ENCODE assay signal across 8 cellular contexts in the genomic region with DNA sequence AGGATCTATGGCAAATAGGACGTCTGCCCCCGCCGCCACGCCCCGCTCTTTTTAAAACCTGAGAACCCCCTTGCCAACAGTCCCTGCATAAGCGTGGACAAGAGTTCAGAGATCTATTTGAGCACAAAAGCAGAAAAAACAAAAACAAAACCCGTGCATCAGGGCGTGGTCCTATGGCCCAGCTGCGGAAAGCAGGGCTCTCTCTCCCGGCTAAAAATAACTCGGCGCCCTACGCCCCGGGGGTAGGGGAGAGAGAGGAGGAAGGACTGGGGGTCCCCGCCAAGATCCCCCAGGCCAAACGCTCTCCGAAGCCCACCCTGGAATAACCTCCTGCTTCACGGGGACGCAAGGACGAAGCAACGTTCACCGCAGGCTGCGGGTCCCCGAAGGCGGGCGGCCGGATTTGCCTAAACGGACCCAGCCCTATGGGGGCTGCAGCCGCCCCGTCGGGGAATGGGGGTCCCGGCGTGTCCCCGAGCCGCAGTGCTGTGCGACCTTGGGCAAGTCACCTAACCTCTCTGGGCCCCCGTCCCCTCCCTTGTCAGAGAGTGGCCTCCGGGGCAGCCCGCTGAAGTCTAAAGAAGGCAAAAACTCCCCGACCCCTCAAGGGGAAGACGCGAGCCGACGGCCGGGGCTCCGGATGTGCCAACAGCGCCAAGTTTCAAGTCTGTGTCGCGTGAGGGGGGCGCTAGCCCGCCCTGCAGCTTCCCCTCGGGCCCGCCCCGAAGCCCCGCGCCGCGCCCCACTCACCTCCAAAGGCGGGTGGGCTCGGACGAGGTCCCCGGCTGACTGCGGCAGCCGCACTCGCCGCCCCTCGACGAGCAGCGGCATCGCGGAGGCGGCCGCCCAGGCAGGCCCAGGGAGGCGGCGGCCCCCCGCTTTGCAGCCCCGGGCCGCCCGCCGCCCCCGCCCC. TPM values are rescaled to one million over a fixed set of nuclear protein-coding genes. Genes with fewer than 3 reads are reported as not detected.
DNase-seq lines count a peak whose midpoint lies in the region; ATAC-seq, FAIRE-seq and TF ChIP-seq lines count a peak whose summit lies in the region.

No MANE protein-coding gene starts in this region.

- H3K9me2 ChIP-seq in hepatocyte (replicated peaks; ENCODE audit: insufficient read depth), result no peaks in the 10 kb centered on the region

- TF ChIP-seq CTCF in 22Rv1 (IDR thresholded peaks at IDR 0.05) (peak; percentile 16; the same call in 1 of the 2 replicates), hepatocyte (IDR thresholded peaks at IDR 0.05; ENCODE audit: poor library complexity) (peak; percentile 24)

- H3K27ac Mint-ChIP-seq in activated naive CD4-positive, alpha-beta T cell treated with anti-CD3 and anti-CD28 coated beads, Interleukin-2, amount 10 ng/mL, durations not matched to agents 7 days and 5 days, result peak overlapping the region; percentile 88

- no peaks in the 10 kb centered on the region for H3K9me3 Mint-ChIP-seq in activated naive CD4-positive, alpha-beta T cell treated with anti-CD3 and anti-CD28 coated beads, Interleukin-2, amount 10 ng/mL, durations not matched to agents 7 days and 5 days

- H3K4me3 ChIP-seq in hepatocyte (peak overlapping the region; percentile 97), skeletal muscle tissue (ENCODE audit: low read length in 3 of 3) (peak overlapping the region; percentile 78 to 86 (median 83))

- no peaks in the 10 kb centered on the region for H3K36me3 ChIP-seq in hepatocyte (replicated peaks; ENCODE audit: insufficient read depth, low read depth)
- peaks cover 8 to 11% (median 11%) of the 10 kb centered on the region in 3 donors for H3K36me3 ChIP-seq in skeletal muscle tissue (ENCODE audit: control insufficient read depth in 3 of 3, insufficient read depth in 3 of 3, low read length in 3 of 3)

- peaks cover 23% of the 10 kb centered on the region for H3K4me1 Mint-ChIP-seq in activated naive CD4-positive, alpha-beta T cell treated with anti-CD3 and anti-CD28 coated beads, Interleukin-2, amount 10 ng/mL, durations not matched to agents 7 days and 5 days

- no peak overlapping the region for H3K27ac ChIP-seq in 22Rv1
- peak overlapping the region; percentile 26 for H3K27ac ChIP-seq in hepatocyte
- peak overlapping the region; percentile 72 for H3K27ac ChIP-seq in skeletal muscle tissue (ENCODE audit: low read depth, low read length)

- H2AFZ ChIP-seq in hepatocyte, result peak overlapping the region; percentile 92

- no peak for FAIRE-seq in GM12891 (lab: Jason Lieb, UNC)

- H3K79me2 ChIP-seq in hepatocyte, result peaks cover 29% of the 10 kb centered on the region

- WGBS in hepatocyte (ENCODE audit: low lambda C conversion rate, missing lambda C conversion rate), result 5% methylated on average over 45 of the region's 81 CpGs

- H3K9ac ChIP-seq in skeletal muscle tissue (ENCODE audit: low read depth in 1 of 3, low read length in 3 of 3), result peak overlapping the region; percentile 79 to 88 (median 85)

- peak; percentile 54 for ATAC-seq in HG02623 (IDR thresholded peaks at IDR 0.05; ENCODE audit: unreplicated experiment)

- peaks cover 11% of the 10 kb centered on the region for H3K36me3 Mint-ChIP-seq in activated naive CD4-positive, alpha-beta T cell treated with anti-CD3 and anti-CD28 coated beads, Interleukin-2, amount 10 ng/mL, durations not matched to agents 7 days and 5 days

- peaks cover 6% of the 10 kb centered on the region for H3K4me1 ChIP-seq in hepatocyte (ENCODE audit: insufficient read depth)
- H3K4me1 ChIP-seq in skeletal muscle tissue (ENCODE audit: control insufficient read depth in 3 of 3, insufficient read depth in 3 of 3, low read length in 3 of 3), result peaks cover 5 to 12% (median 8%) of the 10 kb centered on the region in 3 donors

- H3K27me3 Mint-ChIP-seq in activated naive CD4-positive, alpha-beta T cell treated with anti-CD3 and anti-CD28 coated beads, Interleukin-2, amount 10 ng/mL, durations not matched to agents 7 days and 5 days, result no peaks in the 10 kb centered on the region

- CTCF ChIA-PET in activated naive CD4-positive, alpha-beta T cell treated with anti-CD3 and anti-CD28 coated beads, Interleukin-2, amount 10 ng/mL, durations not matched to agents 7 days and 5 days (lab: Charles Lee), result interaction anchor here (0.6 kb wide), 1 partner anchor 950 kb away, joined by 3 read pairs; no protein-coding TSS in a partner anchor

- peak overlapping the region; percentile 97 for H3K4me2 ChIP-seq in hepatocyte

- no peak for TF ChIP-seq POLR2A in GM12891 (IDR thresholded peaks at IDR 0.05; ENCODE audit: low read depth, low read length)

- DNase-seq in GM12891 (ENCODE audit: insufficient read length, low spot score) (peak; percentile 66), NCI-H2171 treated with DMSO at 0.1 percent for 48 hours (lab: John Stamatoyannopoulos, UW) (peak; percentile 55), hepatocyte (ENCODE audit: low spot score) (peak; percentile 18), T1000 (lab: John Stamatoyannopoulos, UW) (no peak)
- peak; percentile 82 for DNase-seq in activated naive CD4-positive, alpha-beta T cell treated with anti-CD3 and anti-CD28 coated beads, Interleukin-2, amount 10 ng/mL, durations not matched to agents 7 days and 5 days

- peak overlapping the region; percentile 91 for H3K4me3 Mint-ChIP-seq in activated naive CD4-positive, alpha-beta T cell treated with anti-CD3 and anti-CD28 coated beads, Interleukin-2, amount 10 ng/mL, durations not matched to agents 7 days and 5 days

- H4K20me1 ChIP-seq in hepatocyte (ENCODE audit: insufficient read depth, poor library complexity, severe bottlenecking), result no peaks in the 10 kb centered on the region

- H3K27me3 ChIP-seq in hepatocyte (no peaks in the 10 kb centered on the region), skeletal muscle tissue (ENCODE audit: control insufficient read depth in 3 of 3, insufficient read depth in 3 of 3, low read length in 3 of 3) (no peaks in the 10 kb centered on the region)

- no peaks in the 10 kb centered on the region for H3K9me3 ChIP-seq in hepatocyte (ENCODE audit: low read depth)
- H3K9me3 ChIP-seq in skeletal muscle tissue (ENCODE audit: control insufficient read depth in 3 of 3, low read length in 3 of 3), result no peaks in the 10 kb centered on the region

TF ChIP-seq in GM12891, 5 proteins besides CTCF, POLR2A, EP300 and RAD21:
- TF ChIP-seq SPI1 (IDR thresholded peaks at IDR 0.05; ENCODE audit: low read depth, low read length) (no peak), POLR2AphosphoS5 (IDR thresholded peaks at IDR 0.05; ENCODE audit: low read depth, low read length) (no peak), PAX5 (IDR thresholded peaks at IDR 0.05; ENCODE audit: insufficient read depth, low read length, severe bottlenecking) (no peak), TAF1 (IDR thresholded peaks at IDR 0.05; ENCODE audit: low read depth, low read length) (no peak; the same call in 1 of the 2 replicates), POU2F2 (IDR thresholded peaks at IDR 0.05; ENCODE audit: low read depth, low read length) (no peak)

RNA-seq across cellular contexts. Expression of a gene that starts 0.5 kb away (rescaled TPM):
- 26.7 TPM for polyA plus RNA-seq in GM12891 (2012; ENCODE audit: low read depth, missing spikeins)
- total RNA-seq in hepatocyte, result 35.3 and 72.3 TPM in 2 replicates
- polyA plus RNA-seq in hepatocyte, result 46.2 and 52.6 TPM in 2 replicates
- 39.7 TPM for total RNA-seq in skeletal muscle tissue

RNA-seq across cellular contexts. Expression of a gene that starts 38.7 kb away (rescaled TPM):
- polyA plus RNA-seq in GM12891 (2012; ENCODE audit: low read depth, missing spikeins), result 21.0 TPM
- total RNA-seq in hepatocyte, result 36.7 and 40.9 TPM in 2 replicates
- polyA plus RNA-seq in hepatocyte, result 16.5 and 19.1 TPM in 2 replicates
- 26.6 TPM for total RNA-seq in skeletal muscle tissue
